In the genomic region with DNA sequence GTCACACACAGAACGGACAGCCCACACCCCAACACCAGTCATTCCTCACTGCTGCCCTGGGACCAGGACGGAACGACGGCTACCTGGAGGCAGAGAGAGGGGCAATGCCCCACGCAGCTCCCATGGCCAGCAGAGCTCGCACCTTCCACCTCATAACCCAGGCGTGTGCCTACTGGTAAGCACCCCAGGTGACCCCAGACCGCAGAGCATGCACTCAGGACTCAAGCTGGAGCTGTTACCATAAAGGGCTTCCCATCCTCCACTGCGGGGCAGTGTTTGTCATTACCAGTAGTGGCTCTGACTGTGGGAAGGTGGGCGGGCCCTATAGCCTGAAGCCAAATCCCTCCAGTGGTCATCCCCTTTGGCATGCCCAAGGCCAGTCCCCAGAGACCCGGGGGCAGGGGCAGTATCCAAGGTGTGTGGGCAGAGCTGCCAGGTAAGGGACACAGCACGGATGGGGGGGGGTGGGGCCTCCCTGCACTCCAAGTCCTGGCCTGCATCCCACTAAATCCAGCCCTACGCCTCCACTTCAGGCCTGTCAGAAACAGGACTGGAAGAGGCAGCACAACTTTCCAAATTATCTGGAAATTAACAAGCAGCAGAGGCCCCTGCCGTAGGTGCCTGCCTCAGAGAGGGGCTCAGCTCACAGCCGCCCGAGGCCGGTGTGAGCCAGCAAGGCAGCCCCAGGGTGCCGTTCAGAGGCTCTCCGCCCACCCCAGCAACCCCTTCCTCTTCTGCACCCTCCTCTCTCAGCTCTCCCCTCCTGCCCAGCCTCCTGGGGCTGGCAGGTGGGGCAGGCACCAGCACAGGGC, we compare ENCODE assay signal across 9 cellular contexts. TPM values are rescaled to one million over a fixed set of nuclear protein-coding genes. Genes with fewer than 3 reads are reported as not detected.
DNase-seq lines count a peak whose midpoint lies in the region; ATAC-seq and TF ChIP-seq lines count a peak whose summit lies in the region.
"Had no signal": no experiment of that assay in that cellular context is flagged by ENCODE, and none has a peak within 500 bp of the region (broad histone marks: within the 10 kb centered on the region; RNA-seq: fewer than 3 reads in every experiment).

No MANE protein-coding gene starts in this region.

- H3K9me3 ChIP-seq in endocrine pancreas (ENCODE audit: control insufficient read depth, low read length): no peaks in the 10 kb centered on the region
- no peaks in the 10 kb centered on the region for H3K9me3 ChIP-seq in lower lobe of right lung

- ATAC-seq in lower lobe of right lung: peak; percentile 2 to 11

- peak overlapping the region; percentile 83 for H3K27ac ChIP-seq in lower lobe of right lung
- H3K27ac ChIP-seq in temporal lobe (ENCODE audit: low read depth, low read length): peak overlapping the region; percentile 55

- H3K27me3 ChIP-seq in endocrine pancreas (ENCODE audit: control insufficient read depth, insufficient read depth, low read length) (no peaks in the 10 kb centered on the region), lower lobe of right lung (ENCODE audit: low read depth) (no peaks in the 10 kb centered on the region)

- H3K9ac ChIP-seq in endocrine pancreas (ENCODE audit: control insufficient read depth, insufficient read depth, low read length): peak overlapping the region; percentile 43

- TF ChIP-seq CTCF in lower lobe of right lung (IDR thresholded peaks at IDR 0.05): no peak

- H3K4me1 ChIP-seq in endocrine pancreas (ENCODE audit: control insufficient read depth, insufficient read depth, low read length) (no peaks in the 10 kb centered on the region), lower lobe of right lung (peaks cover 81% of the 10 kb centered on the region)

- no peak overlapping the region for H3K4me3 ChIP-seq in endocrine pancreas (ENCODE audit: control insufficient read depth, insufficient read depth, low read length)
- H3K4me3 ChIP-seq in lower lobe of right lung: peak overlapping the region; percentile 5

- intact Hi-C loops in lower lobe of right lung (cut with DNase I): no loop called here

- peak; percentile 54 for DNase-seq in NCI-H69 (lab: John Stamatoyannopoulos, UW)
- peak; percentile 63 for DNase-seq in lower lobe of right lung
- DNase-seq in activated T-cell treated with anti-CD3 and anti-CD28 coated beads, Interleukin-2, amount 50 U/mL, for 48 hours: no peak
- DNase-seq in activated gamma-delta T cell treated with Interleukin-2 at 50 U/mL for 16 hours: no peak
- DNase-seq in D341Med (ENCODE audit: low spot score): no peak
- no peak for DNase-seq in kidney tubule cell (ENCODE audit: low spot score)
- DNase-seq: activated naive CD8-positive, alpha-beta T cell treated with anti-CD3 and anti-CD28 coated beads for 36 hours had no signal

- H3K36me3 ChIP-seq in endocrine pancreas (ENCODE audit: control insufficient read depth, insufficient read depth, low read length) (no peaks in the 10 kb centered on the region), lower lobe of right lung (no peaks in the 10 kb centered on the region)

RNA-seq across cellular contexts. Expression of a gene that starts 4.8 kb away (rescaled TPM):
- 65.1 TPM for total RNA-seq in lower lobe of right lung
- 17.2 TPM for total RNA-seq in temporal lobe

RNA-seq across cellular contexts. Expression of a gene that starts 37.5 kb away (rescaled TPM):
- total RNA-seq in lower lobe of right lung (not detected), temporal lobe (not detected)
- total RNA-seq: activated naive CD8-positive, alpha-beta T cell treated with anti-CD3 and anti-CD28 coated beads for 36 hours had no signal

RNA-seq across cellular contexts. Expression of a gene that starts 49.3 kb away (rescaled TPM):
- total RNA-seq in lower lobe of right lung (0.44 TPM), temporal lobe (not detected)
- total RNA-seq: activated naive CD8-positive, alpha-beta T cell treated with anti-CD3 and anti-CD28 coated beads for 36 hours had no signal

Comparison
In these comparisons a context has a peak if more than half of its experiments do, and no peak if none do; other contexts are left out.
1. DNase-seq: peak in NCI-H69 (single experiment) and lower lobe of right lung (single experiment); none in activated T-cell treated with anti-CD3 and anti-CD28 coated beads, Interleukin-2, amount 50 U/mL, for 48 hours (0 of 2), activated gamma-delta T cell treated with Interleukin-2 at 50 U/mL for 16 hours (single experiment), D341Med (single experiment) and kidney tubule cell (single experiment).